25 cellular contexts compared by ENCODE assay signal in the genomic region with DNA sequence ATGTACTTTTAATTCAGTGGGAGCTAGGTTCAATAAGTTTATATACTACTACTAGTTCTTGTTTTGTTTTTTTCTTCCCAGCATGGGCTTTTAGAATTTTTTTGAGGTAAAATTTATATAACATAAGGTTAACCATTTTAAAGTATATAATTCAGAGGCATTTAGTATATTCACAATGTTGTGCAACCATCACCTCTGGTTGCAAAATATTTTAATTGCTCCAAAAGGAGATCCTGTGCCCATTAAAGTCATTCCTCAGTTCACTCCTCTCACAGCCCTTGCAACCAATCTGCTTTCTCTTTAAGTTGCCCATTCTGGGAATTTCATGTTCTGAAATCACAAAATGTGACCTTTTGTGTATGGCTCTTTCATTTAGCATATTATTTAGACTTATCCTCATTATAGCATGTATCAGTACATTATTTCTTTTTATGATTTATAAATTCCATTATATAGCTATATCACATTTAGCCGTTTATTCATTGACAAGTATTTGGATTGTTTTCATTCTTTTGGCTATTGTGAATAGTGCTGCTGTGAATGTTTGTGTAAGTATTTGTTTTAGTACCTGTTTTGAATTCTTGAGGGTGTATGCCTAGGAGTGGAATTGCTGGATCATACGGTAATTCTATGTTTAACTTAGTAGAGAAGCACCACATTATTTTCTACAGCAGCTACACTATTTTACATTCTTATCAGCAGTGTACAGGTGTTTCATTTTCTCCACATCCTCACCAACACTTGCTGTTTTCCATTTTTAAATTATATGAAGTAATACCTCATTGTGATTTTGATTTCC.
"Had no signal": no experiment of that assay in that cellular context is flagged by ENCODE, and none has a peak within 500 bp of the region (broad histone marks: within the 10 kb centered on the region; RNA-seq: fewer than 3 reads in every experiment).

No MANE protein-coding gene starts in this region.

- H3K27ac ChIP-seq: colonic mucosa, dorsolateral prefrontal cortex, lower lobe of right lung, neural progenitor cell, parathyroid adenoma, psoas muscle, right atrium auricular region, spleen, testis, transverse colon had no signal

- H3K27me3 ChIP-seq: colonic mucosa, dorsolateral prefrontal cortex, neural progenitor cell, right atrium auricular region, spleen, testis, transverse colon had no signal

- H3K4me1 ChIP-seq: colonic mucosa, lower lobe of right lung, neural progenitor cell, parathyroid adenoma, psoas muscle, testis had no signal

- ATAC-seq: activated naive CD8-positive, alpha-beta T cell treated with anti-CD3 and anti-CD28 coated beads, Interleukin-2, amount 50 U/mL, for 24 hours; activated T-cell treated with anti-CD3 and anti-CD28 coated beads, Interleukin-2, amount 50 U/mL, for 4 hours; left lobe of liver; natural killer cell; psoas muscle; stimulated activated naive CD8-positive, alpha-beta T cell treated with anti-CD3 and anti-CD28 coated beads, Interleukin-15, Interleukin-2, amounts not matched to agents 100 U/mL and 50 U/mL, for 24 hours had no signal

- H3K9ac ChIP-seq: neural progenitor cell, parathyroid adenoma had no signal

- H3K4me2 ChIP-seq: neural progenitor cell had no signal

- H3K4me3 ChIP-seq: colonic mucosa, dorsolateral prefrontal cortex, lower lobe of right lung, neural progenitor cell, psoas muscle, right atrium auricular region, spleen, testis, transverse colon had no signal

- H2AFZ ChIP-seq: neural progenitor cell, parathyroid adenoma had no signal

- H3K36me3 ChIP-seq: colonic mucosa, lower lobe of right lung had no signal

- DNase-seq: activated CD4-positive, alpha-beta memory T cell treated with anti-CD3 and anti-CD28 coated beads, Interleukin-2, amount 10 ng/mL, durations not matched to agents 7 days and 5 days; activated CD4-positive, alpha-beta T cell treated with anti-CD3 and anti-CD28 coated beads, Interleukin-2, amount 10 ng/mL, durations not matched to agents 7 days and 5 days; activated CD4-positive, CD25-positive, alpha-beta regulatory T cell treated with anti-CD3 and anti-CD28 coated beads, Interleukin-2, amount 50 U/mL, for 72 hours; activated naive CD8-positive, alpha-beta T cell treated with anti-CD3 and anti-CD28 coated beads, Interleukin-2, amount 50 U/mL, for 24 hours; activated T-cell treated with anti-CD3 and anti-CD28 coated beads, Interleukin-2, amount 50 U/mL, for 4 hours; anterior cingulate cortex; colonic mucosa; dorsolateral prefrontal cortex; effector memory CD4-positive, alpha-beta T cell; foreskin melanocyte; kidney glomerular epithelial cell; lower lobe of right lung; mesendoderm; natural killer cell; occipital lobe; psoas muscle; spleen; stimulated activated naive CD8-positive, alpha-beta T cell treated with anti-CD3 and anti-CD28 coated beads, Interleukin-15, Interleukin-2, amounts not matched to agents 100 U/mL and 50 U/mL, for 24 hours; T-helper 2 cell; testis; transverse colon had no signal

- H3K9me3 ChIP-seq: colonic mucosa, testis had no signal
